In genomic region chr2:10414000-10414451, GRCh38 we compare ENCODE assay signal across 9 cellular contexts. TPM values are rescaled to one million over a fixed set of nuclear protein-coding genes. Genes with fewer than 3 reads are reported as not detected.
DNase-seq lines count a peak whose midpoint lies in the region; ATAC-seq, FAIRE-seq and TF ChIP-seq lines count a peak whose summit lies in the region.
"Had no signal": no experiment of that assay in that cellular context is flagged by ENCODE, and none has a peak within 500 bp of the region (broad histone marks: within the 10 kb centered on the region; RNA-seq: fewer than 3 reads in every experiment).

No MANE protein-coding gene starts in this region.

- peaks cover 0 to 5% (median 0%) of the 10 kb centered on the region in 3 donors for H3K27me3 Mint-ChIP-seq in CD14-positive monocyte (ENCODE audit: low read depth in 3 of 3)

- DNase-seq in CD14-positive monocyte (ENCODE audit: low spot score) (no peak), HK-2 (ENCODE audit: unreplicated experiment) (peak; percentile 63), RPMI8226 (peak; percentile 72), left colon (peak; percentile 54 to 77), HTR-8/SVneo (ENCODE audit: insufficient read length, low spot score) (no peak), GF-D8 (lab: John Stamatoyannopoulos, UW) (no peak)
- DNase-seq: cerebellar nuclear complex had no signal

- peaks cover 35% of the 10 kb centered on the region for H3K4me1 Mint-ChIP-seq in CD14-positive monocyte

- peaks cover 0 to 6% (median 3%) of the 10 kb centered on the region in 7 donors for H3K9me3 Mint-ChIP-seq in CD14-positive monocyte

- peaks cover 32 to 51% of the 10 kb centered on the region in 2 donors for H3K36me3 Mint-ChIP-seq in CD14-positive monocyte

- TF ChIP-seq CTCF in CD14-positive monocyte (IDR thresholded peaks at IDR 0.05): no peak

- peak overlapping the region in 4 of 7 donors; percentile 13 to 83 (median 54) for H3K27ac Mint-ChIP-seq in CD14-positive monocyte

- intact Hi-C loops in CD14-positive monocyte (cut with micrococcal nuclease) (loop anchor here (5.0 kb wide), 2 partner anchors 112 to 292 kb away; partner anchors contain the start of genes HPCAL1 (in 1 of the 2) and RRM2 (in 1 of the 2)), left colon (cut with DNase I, micrococcal nuclease) (loop anchor here (10.0 kb wide), 2 partner anchors 139 to 269 kb away; no protein-coding TSS in a partner anchor)

- no peak overlapping the region for H3K4me3 Mint-ChIP-seq in CD14-positive monocyte

- ATAC-seq in left colon: peak; percentile 75
- ATAC-seq in HG02885 (IDR thresholded peaks at IDR 0.05; ENCODE audit: poor library complexity, unreplicated experiment): no peak
- ATAC-seq in GM21526 (IDR thresholded peaks at IDR 0.05; ENCODE audit: low FRiP score, unreplicated experiment): no peak

- no peak for FAIRE-seq in HTR-8/SVneo (lab: Jason Lieb, UNC)

RNA-seq across cellular contexts. Expression of gene ODC1, which starts 34.1 kb away (rescaled TPM):
- 10 to 100 TPM; 22.7 to 23.6 TPM for polyA plus RNA-seq in CD14-positive monocyte
- total RNA-seq in left colon: 10 to 100 TPM; 41.5 to 44.6 TPM

Comparison
In these comparisons a context has a peak if more than half of its experiments do, and no peak if none do; other contexts are left out.
1. DNase-seq: peak in HK-2 (single experiment), RPMI8226 (single experiment) and left colon (2 of 2); none in CD14-positive monocyte (single experiment), HTR-8/SVneo (single experiment) and GF-D8 (single experiment).